In genomic region chr6:54824225-54824624, GRCh38 we compare ENCODE assay signal across 5 cellular contexts. TPM values are rescaled to one million over a fixed set of nuclear protein-coding genes. Genes with fewer than 3 reads are reported as not detected.
"Had no signal": no experiment of that assay in that cellular context is flagged by ENCODE, and none has a peak within 500 bp of the region (broad histone marks: within the 10 kb centered on the region; RNA-seq: fewer than 3 reads in every experiment).

No MANE protein-coding gene starts in this region.

RNA-seq across cellular contexts. Expression of gene FAM83B, which starts 22.3 kb away (rescaled TPM):
- total RNA-seq: OCI-LY7, RPMI7951, SJSA1, SK-MEL-5 had no signal
- polyA plus RNA-seq: SK-N-SH had no signal
